Comparison of ENCODE assay signal across 8 cellular contexts in the genomic region with DNA sequence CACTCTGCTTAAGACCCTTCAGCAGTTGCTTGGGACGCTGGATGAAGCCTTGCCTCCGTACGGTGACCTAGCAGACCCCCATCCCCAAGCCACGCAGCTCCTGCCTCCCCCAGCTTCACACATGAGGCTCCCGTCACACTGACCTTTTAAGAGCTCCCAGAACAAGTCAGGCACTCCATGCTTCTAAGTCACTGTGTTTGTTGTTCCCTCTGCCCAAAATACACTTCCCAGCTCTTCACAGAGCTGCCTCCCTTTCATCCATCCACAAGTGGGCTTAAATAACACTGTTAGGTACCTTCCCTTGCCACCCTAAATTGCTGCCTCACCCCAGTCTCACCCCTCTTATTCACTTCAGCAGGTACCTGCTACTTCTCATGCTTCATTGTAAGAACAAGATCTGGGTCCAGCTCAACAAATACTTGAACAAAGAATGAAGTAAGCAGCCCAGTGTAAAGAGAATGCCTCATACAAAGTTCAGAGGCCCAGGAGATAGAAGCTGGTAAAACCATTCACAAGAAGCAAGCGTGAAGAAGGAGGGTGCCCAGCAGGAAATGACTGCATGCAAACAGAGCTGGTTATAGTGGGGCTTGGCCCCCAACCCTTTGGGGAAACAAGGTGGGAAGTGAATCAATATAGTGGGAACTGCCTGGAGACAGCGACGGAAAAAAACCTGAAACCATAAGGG. TPM values are rescaled to one million over a fixed set of nuclear protein-coding genes. Genes with fewer than 3 reads are reported as not detected.
DNase-seq lines count a peak whose midpoint lies in the region; ATAC-seq and TF ChIP-seq lines count a peak whose summit lies in the region.
"Had no signal": no experiment of that assay in that cellular context is flagged by ENCODE, and none has a peak within 500 bp of the region (broad histone marks: within the 10 kb centered on the region; RNA-seq: fewer than 3 reads in every experiment).

No MANE protein-coding gene starts in this region.

- H3K9me3 ChIP-seq in CD8-positive, alpha-beta T cell (ENCODE audit: low read length) = no peaks in the 10 kb centered on the region
- H3K9me3 ChIP-seq: suprapubic skin had no signal

- DNase-seq in CD8-positive, alpha-beta T cell = no peak
- DNase-seq in DMS79 treated with DMSO at 0.1 percent for 48 hours (lab: John Stamatoyannopoulos, UW) = peak; percentile 84
- no peak for DNase-seq in activated naive CD8-positive, alpha-beta T cell treated with anti-CD3 and anti-CD28 coated beads, Interleukin-2, amount 10 ng/mL, durations not matched to agents 7 days and 5 days
- DNase-seq in naive B cell = no peak
- no peak for DNase-seq in NOMO-1 treated with dmso at 0.1 percent for 144 hours (lab: John Stamatoyannopoulos, UW; ENCODE audit: unreplicated experiment)

- no peak for ATAC-seq in CD8-positive, alpha-beta T cell
- ATAC-seq in activated naive CD8-positive, alpha-beta T cell treated with anti-CD3 and anti-CD28 coated beads, Interleukin-2, amount 10 ng/mL, durations not matched to agents 7 days and 5 days (ENCODE audit: low read depth) = no peak
- ATAC-seq in naive B cell (ENCODE audit: low read depth in 2 of 2) (no peak), GM18867 (IDR thresholded peaks at IDR 0.05; ENCODE audit: unreplicated experiment) (no peak), GM21737 (IDR thresholded peaks at IDR 0.05; ENCODE audit: unreplicated experiment) (no peak)

- no peak overlapping the region for H3K27ac ChIP-seq in CD8-positive, alpha-beta T cell (ENCODE audit: low read depth, low read length)
- H3K27ac ChIP-seq: suprapubic skin had no signal

- peaks cover 80% of the 10 kb centered on the region for H3K4me1 Mint-ChIP-seq in CD8-positive, alpha-beta T cell (ENCODE audit: low read depth)
- H3K4me1 Mint-ChIP-seq in activated naive CD8-positive, alpha-beta T cell treated with anti-CD3 and anti-CD28 coated beads, Interleukin-2, amount 10 ng/mL, durations not matched to agents 7 days and 5 days = peaks cover 67% of the 10 kb centered on the region
- H3K4me1 Mint-ChIP-seq in naive B cell = peaks cover 47 to 67% (median 67%) of the 10 kb centered on the region in 3 donors

- no peaks in the 10 kb centered on the region for H3K27me3 Mint-ChIP-seq in CD8-positive, alpha-beta T cell (ENCODE audit: low read depth)
- H3K27me3 Mint-ChIP-seq in activated naive CD8-positive, alpha-beta T cell treated with anti-CD3 and anti-CD28 coated beads, Interleukin-2, amount 10 ng/mL, durations not matched to agents 7 days and 5 days = no peaks in the 10 kb centered on the region
- H3K27me3 Mint-ChIP-seq in naive B cell = no peaks in the 10 kb centered on the region

- peaks cover 26% of the 10 kb centered on the region for H3K36me3 Mint-ChIP-seq in CD8-positive, alpha-beta T cell
- peaks cover 30% of the 10 kb centered on the region for H3K36me3 Mint-ChIP-seq in activated naive CD8-positive, alpha-beta T cell treated with anti-CD3 and anti-CD28 coated beads, Interleukin-2, amount 10 ng/mL, durations not matched to agents 7 days and 5 days
- no peaks in the 10 kb centered on the region for H3K36me3 Mint-ChIP-seq in naive B cell

- H3K36me3 ChIP-seq in CD8-positive, alpha-beta T cell (ENCODE audit: insufficient read depth, low read length) = no peaks in the 10 kb centered on the region
- H3K36me3 ChIP-seq: suprapubic skin had no signal

- CTCF ChIA-PET in CD8-positive, alpha-beta T cell (lab: Charles Lee) = interaction anchor here (1.0 to 1.3 kb wide), 3 partner anchors 11 to 368 kb away, joined by 3 to 4 read pairs (median 4); no protein-coding TSS in a partner anchor

- no peaks in the 10 kb centered on the region for H3K27me3 ChIP-seq in CD8-positive, alpha-beta T cell (ENCODE audit: insufficient read depth, low read length)
- H3K27me3 ChIP-seq: suprapubic skin had no signal

- TF ChIP-seq CTCF in CD8-positive, alpha-beta T cell (IDR thresholded peaks at IDR 0.05) = no peak

- H3K4me3 ChIP-seq in CD8-positive, alpha-beta T cell (ENCODE audit: low read depth, low read length) = no peak overlapping the region
- H3K4me3 ChIP-seq: suprapubic skin had no signal

- no peak overlapping the region for H3K4me3 Mint-ChIP-seq in CD8-positive, alpha-beta T cell
- H3K4me3 Mint-ChIP-seq in activated naive CD8-positive, alpha-beta T cell treated with anti-CD3 and anti-CD28 coated beads, Interleukin-2, amount 10 ng/mL, durations not matched to agents 7 days and 5 days = no peak overlapping the region
- H3K4me3 Mint-ChIP-seq in naive B cell = no peak overlapping the region

- intact Hi-C loops in CD8-positive, alpha-beta T cell (cut with DNase I, micrococcal nuclease) = loop anchor here in 1 of 2 experiments (5.0 kb wide), 1 partner anchor 444 kb away; a partner anchor contains a TSS

- H3K9me3 Mint-ChIP-seq in CD8-positive, alpha-beta T cell = no peaks in the 10 kb centered on the region
- H3K9me3 Mint-ChIP-seq in activated naive CD8-positive, alpha-beta T cell treated with anti-CD3 and anti-CD28 coated beads, Interleukin-2, amount 10 ng/mL, durations not matched to agents 7 days and 5 days = no peaks in the 10 kb centered on the region
- H3K9me3 Mint-ChIP-seq in naive B cell = no peaks in the 10 kb centered on the region

- peak overlapping the region; percentile 73 for H3K27ac Mint-ChIP-seq in CD8-positive, alpha-beta T cell
- H3K27ac Mint-ChIP-seq in activated naive CD8-positive, alpha-beta T cell treated with anti-CD3 and anti-CD28 coated beads, Interleukin-2, amount 10 ng/mL, durations not matched to agents 7 days and 5 days = peak overlapping the region; percentile 12
- peak overlapping the region; percentile 8 to 88 (median 24) for H3K27ac Mint-ChIP-seq in naive B cell

- POLR2A ChIA-PET in CD8-positive, alpha-beta T cell (lab: Charles Lee) = interaction anchor here (1.2 to 1.4 kb wide), 2 partner anchors 11 to 58 kb away, joined by 3 read pairs; no protein-coding TSS in a partner anchor
- POLR2A ChIA-PET in activated naive CD8-positive, alpha-beta T cell treated with anti-CD3 and anti-CD28 coated beads, Interleukin-2, amount 10 ng/mL, durations not matched to agents 7 days and 5 days (lab: Charles Lee) = interaction anchor here (0.6 to 1.2 kb wide), 2 partner anchors 9 to 15 kb away, joined by 3 read pairs; no protein-coding TSS in a partner anchor

- H3K4me1 ChIP-seq in CD8-positive, alpha-beta T cell (ENCODE audit: insufficient read depth, low read length) = peaks cover 70% of the 10 kb centered on the region

RNA-seq across cellular contexts. Expression of a gene that starts 5.8 kb away (rescaled TPM):
- total RNA-seq in CD8-positive, alpha-beta T cell = 100 to 1,000 TPM; 105 to 106 TPM
- total RNA-seq in activated naive CD8-positive, alpha-beta T cell treated with anti-CD3 and anti-CD28 coated beads, Interleukin-2, amount 10 ng/mL, durations not matched to agents 7 days and 5 days = 10 to 100 TPM; 73.1 to 82.5 TPM
- polyA plus RNA-seq in naive B cell (ENCODE audit: low read depth in 6 of 6) = 10 to 100 TPM; 20.7 to 38.4 (median 32.0) TPM

RNA-seq across cellular contexts. Expression of a gene that starts 48.6 kb away (rescaled TPM):
- 100 to 1,000 TPM; 118 to 130 TPM for total RNA-seq in CD8-positive, alpha-beta T cell
- total RNA-seq in activated naive CD8-positive, alpha-beta T cell treated with anti-CD3 and anti-CD28 coated beads, Interleukin-2, amount 10 ng/mL, durations not matched to agents 7 days and 5 days = 10 to 100 TPM; 30.7 to 38.3 TPM
- polyA plus RNA-seq in naive B cell (ENCODE audit: low read depth in 6 of 6) = 10 to 100 TPM; 34.6 to 65.6 (median 40.2) TPM

Comparison
In these comparisons a context has a peak if more than half of its experiments do, and no peak if none do; other contexts are left out.
1. H3K27ac Mint-ChIP-seq: peak in every context shown above with its lines; median percentile 73 in CD8-positive, alpha-beta T cell; 24 in naive B cell; 12 in activated naive CD8-positive, alpha-beta T cell treated with anti-CD3 and anti-CD28 coated beads, Interleukin-2, amount 10 ng/mL, durations not matched to agents 7 days and 5 days.